27 cellular contexts compared by ENCODE assay signal in the genomic region with DNA sequence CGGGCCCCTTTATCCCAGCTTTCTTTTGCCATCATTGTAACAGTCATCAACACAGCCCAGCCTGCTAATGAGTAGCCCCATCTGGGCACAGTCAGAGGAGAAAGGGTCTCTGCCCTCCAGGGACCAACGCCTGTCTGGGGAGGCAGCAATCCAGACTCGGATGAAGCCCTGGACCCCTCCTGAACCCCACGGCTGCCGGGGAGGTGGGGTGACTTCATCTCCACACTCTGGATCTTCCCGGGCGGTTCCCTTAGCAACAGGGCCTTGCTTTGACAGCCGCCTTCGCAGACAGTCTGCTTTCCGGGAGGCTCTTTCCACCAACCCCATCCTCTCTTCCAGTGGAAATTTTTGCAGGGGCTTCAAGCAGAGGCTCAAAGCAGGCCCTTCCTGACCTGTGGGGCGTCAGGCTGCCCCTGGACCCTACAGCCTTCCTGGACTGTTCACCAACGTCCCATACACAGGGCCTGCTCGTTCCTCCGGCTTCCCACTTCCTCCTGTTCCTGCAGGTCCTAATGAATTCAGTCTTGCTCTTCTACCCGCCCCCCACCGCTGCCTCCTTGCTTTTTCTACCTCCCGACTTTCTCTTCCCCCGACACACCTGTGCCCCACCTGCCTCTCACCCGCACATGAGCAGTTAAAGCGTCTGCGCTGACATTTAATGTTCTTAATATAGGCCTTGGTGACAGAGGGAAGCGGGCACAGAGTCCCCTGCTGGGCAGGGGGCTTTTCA.
DNase-seq lines count a peak whose midpoint lies in the region; ATAC-seq and TF ChIP-seq lines count a peak whose summit lies in the region.
"Had no signal": no experiment of that assay in that cellular context is flagged by ENCODE, and none has a peak within 500 bp of the region (broad histone marks: within the 10 kb centered on the region; RNA-seq: fewer than 3 reads in every experiment).

No MANE protein-coding gene starts in this region.

- no peak for TF ChIP-seq CTCF in SK-N-SH (IDR thresholded peaks at IDR 0.05)

- H4K20me1 ChIP-seq in SK-N-SH (ENCODE audit: insufficient read depth) = no peaks in the 10 kb centered on the region

- H3K27ac Mint-ChIP-seq in T-helper 17 cell = no peak overlapping the region
- no peak overlapping the region for H3K27ac Mint-ChIP-seq in activated naive CD8-positive, alpha-beta T cell treated with anti-CD3 and anti-CD28 coated beads for 36 hours
- H3K27ac Mint-ChIP-seq: activated naive CD8-positive, alpha-beta T cell treated with anti-CD3 and anti-CD28 coated beads, Interleukin-2, amount 50 U/mL, for 24 hours; activated T-helper 17 cell treated with anti-CD3 and anti-CD28 coated beads, Interleukin-2, amount 50 U/mL, for 72 hours; CD4-positive, CD25-positive, alpha-beta regulatory T cell; effector memory CD8-positive, alpha-beta T cell; stimulated activated effector memory CD8-positive, alpha-beta T cell treated with anti-CD3 and anti-CD28 coated beads, Interleukin-12 subunit alpha, Interleukin-12 subunit beta, amount 100 ng/mL, for 72 hours had no signal

- CTCF ChIA-PET in SK-N-SH (lab: Yijun Ruan, JAX) = interaction anchor here (0.7 kb wide), 1 partner anchor 14 kb away, joined by 3 read pairs; no protein-coding TSS in a partner anchor

- H3K4me3 ChIP-seq in H7 (ENCODE audit: insufficient read depth, low read depth, low read length) (no peak overlapping the region), SK-N-SH (ENCODE audit: low read depth in 2 of 2, low read length in 1 of 2) (no peak overlapping the region)
- H3K4me3 ChIP-seq: body of pancreas, SK-N-MC, smooth muscle cell, suprapubic skin, uterus had no signal

- no peak overlapping the region for H3K9ac ChIP-seq in SK-N-SH

- 54% methylated on average over 21 of the region's 22 CpGs for WGBS in SK-N-SH (ENCODE audit: low lambda C conversion rate)

- no peak overlapping the region for H3K27ac ChIP-seq in SK-N-SH (ENCODE audit: low read depth in 2 of 2, low read length in 1 of 2)
- H3K27ac ChIP-seq: body of pancreas, neutrophil, SK-N-MC, suprapubic skin, uterus had no signal

- no peak for TF ChIP-seq RAD21 in SK-N-SH (IDR thresholded peaks at IDR 0.05; ENCODE audit: low read length)

- no peak for TF ChIP-seq EP300 in SK-N-SH (IDR thresholded peaks at IDR 0.05; ENCODE audit: borderline replicate concordance in 1 of 2, low read depth in 1 of 2, low read length in 1 of 2)

- H3F3A ChIP-seq in SK-N-SH (replicated peaks; ENCODE audit: insufficient read depth) = no peaks in the 10 kb centered on the region

- H3K9me3 ChIP-seq in SK-N-SH = no peaks in the 10 kb centered on the region
- no peaks in the 10 kb centered on the region for H3K9me3 ChIP-seq in T-helper 17 cell (ENCODE audit: control insufficient read depth, low read length, poor library complexity, severe bottlenecking)
- H3K9me3 ChIP-seq: body of pancreas, neutrophil, suprapubic skin, uterus had no signal

- H3K9me2 ChIP-seq in SK-N-SH = no peaks in the 10 kb centered on the region

- H3K4me1 ChIP-seq in SK-N-SH (ENCODE audit: control insufficient read depth in 1 of 2, insufficient read depth in 2 of 2, low read depth in 1 of 2, low read length in 1 of 2) = no peaks in the 10 kb centered on the region
- H3K4me1 ChIP-seq: body of pancreas, suprapubic skin, uterus had no signal

- intact Hi-C loops in posterior vena cava (cut with DNase I) = no loop called here

- POLR2A ChIA-PET in SK-N-SH (lab: Yijun Ruan, JAX) = no interaction called here

- no peak overlapping the region for H3K4me3 Mint-ChIP-seq in T-helper 17 cell
- H3K4me3 Mint-ChIP-seq in activated naive CD8-positive, alpha-beta T cell treated with anti-CD3 and anti-CD28 coated beads for 36 hours = no peak overlapping the region
- H3K4me3 Mint-ChIP-seq: activated naive CD8-positive, alpha-beta T cell treated with anti-CD3 and anti-CD28 coated beads, Interleukin-2, amount 50 U/mL, for 24 hours; activated T-helper 17 cell treated with anti-CD3 and anti-CD28 coated beads, Interleukin-2, amount 50 U/mL, for 72 hours; CD4-positive, CD25-positive, alpha-beta regulatory T cell; effector memory CD8-positive, alpha-beta T cell; stimulated activated effector memory CD8-positive, alpha-beta T cell treated with anti-CD3 and anti-CD28 coated beads, Interleukin-12 subunit alpha, Interleukin-12 subunit beta, amount 100 ng/mL, for 72 hours had no signal

- DNase-seq in Ammon's horn (ENCODE audit: low spot score) (peak; percentile 74), H7 (peak; percentile 39), left lobe of liver (ENCODE audit: low spot score) (peak; percentile 26), posterior vena cava (ENCODE audit: low spot score) (peak; percentile 60), SK-N-SH (no peak), T-helper 17 cell (no peak), kidney tubule cell (ENCODE audit: low spot score) (no peak)
- no peak for DNase-seq in activated naive CD8-positive, alpha-beta T cell treated with anti-CD3 and anti-CD28 coated beads for 36 hours
- DNase-seq: activated naive CD8-positive, alpha-beta T cell treated with anti-CD3 and anti-CD28 coated beads, Interleukin-2, amount 50 U/mL, for 24 hours; body of pancreas; CD4-positive, CD25-positive, alpha-beta regulatory T cell; effector memory CD8-positive, alpha-beta T cell; foreskin melanocyte; NCI-H1092 treated with DMSO at 0.1 percent for 48 hours; NCI-H2029; NCI-H345; NCI-H774; retina; T-helper 2 cell; uterus had no signal

- no peak overlapping the region for H3K4me2 ChIP-seq in SK-N-SH
- H3K4me2 ChIP-seq: smooth muscle cell had no signal

- ATAC-seq in left lobe of liver = no peak
- no peak for ATAC-seq in T-helper 17 cell
- ATAC-seq: activated naive CD8-positive, alpha-beta T cell treated with anti-CD3 and anti-CD28 coated beads, Interleukin-2, amount 50 U/mL, for 24 hours; activated T-helper 17 cell treated with anti-CD3 and anti-CD28 coated beads, Interleukin-2, amount 50 U/mL, for 72 hours; body of pancreas; effector memory CD8-positive, alpha-beta T cell; HCT116; stimulated activated effector memory CD8-positive, alpha-beta T cell treated with anti-CD3 and anti-CD28 coated beads, Interleukin-12 subunit alpha, Interleukin-12 subunit beta, amount 100 ng/mL, for 72 hours had no signal

- H3K4me1 Mint-ChIP-seq in T-helper 17 cell = no peaks in the 10 kb centered on the region
- H3K4me1 Mint-ChIP-seq in activated naive CD8-positive, alpha-beta T cell treated with anti-CD3 and anti-CD28 coated beads for 36 hours = no peaks in the 10 kb centered on the region
- H3K4me1 Mint-ChIP-seq: activated naive CD8-positive, alpha-beta T cell treated with anti-CD3 and anti-CD28 coated beads, Interleukin-2, amount 50 U/mL, for 24 hours; activated T-helper 17 cell treated with anti-CD3 and anti-CD28 coated beads, Interleukin-2, amount 50 U/mL, for 72 hours; CD4-positive, CD25-positive, alpha-beta regulatory T cell had no signal

- no peaks in the 10 kb centered on the region for H3K9me3 Mint-ChIP-seq in activated naive CD8-positive, alpha-beta T cell treated with anti-CD3 and anti-CD28 coated beads for 36 hours
- H3K9me3 Mint-ChIP-seq: activated naive CD8-positive, alpha-beta T cell treated with anti-CD3 and anti-CD28 coated beads, Interleukin-2, amount 50 U/mL, for 24 hours; activated T-helper 17 cell treated with anti-CD3 and anti-CD28 coated beads, Interleukin-2, amount 50 U/mL, for 72 hours; CD4-positive, CD25-positive, alpha-beta regulatory T cell; effector memory CD8-positive, alpha-beta T cell; stimulated activated effector memory CD8-positive, alpha-beta T cell treated with anti-CD3 and anti-CD28 coated beads, Interleukin-12 subunit alpha, Interleukin-12 subunit beta, amount 100 ng/mL, for 72 hours had no signal

- H3K36me3 ChIP-seq in H7 (replicated peaks; ENCODE audit: control insufficient read depth, insufficient read depth, low read length) (no peaks in the 10 kb centered on the region), SK-N-SH (replicated peaks in 1 of 2; ENCODE audit: control insufficient read depth in 1 of 2, insufficient read depth in 2 of 2, low read length in 1 of 2) (no peaks in the 10 kb centered on the region)
- H3K36me3 ChIP-seq: neutrophil, suprapubic skin, uterus had no signal

- H3K36me3 Mint-ChIP-seq in T-helper 17 cell (ENCODE audit: low read depth) = no peaks in the 10 kb centered on the region
- H3K36me3 Mint-ChIP-seq in activated naive CD8-positive, alpha-beta T cell treated with anti-CD3 and anti-CD28 coated beads for 36 hours = no peaks in the 10 kb centered on the region
- H3K36me3 Mint-ChIP-seq: CD4-positive, CD25-positive, alpha-beta regulatory T cell; stimulated activated effector memory CD8-positive, alpha-beta T cell treated with anti-CD3 and anti-CD28 coated beads, Interleukin-12 subunit alpha, Interleukin-12 subunit beta, amount 100 ng/mL, for 72 hours had no signal

- no peaks in the 10 kb centered on the region for H3K27me3 ChIP-seq in H7 (ENCODE audit: control insufficient read depth, insufficient read depth, low read length)
- peaks cover 24% of the 10 kb centered on the region; the same call in 1 of the 2 replicates for H3K27me3 ChIP-seq in SK-N-SH (ENCODE audit: insufficient read depth)
- H3K27me3 ChIP-seq: body of pancreas, uterus had no signal

- no peak overlapping the region for H2AFZ ChIP-seq in SK-N-SH (ENCODE audit: low read depth)

- peaks cover 51% of the 10 kb centered on the region for H3K27me3 Mint-ChIP-seq in T-helper 17 cell
- peaks cover 25% of the 10 kb centered on the region for H3K27me3 Mint-ChIP-seq in activated naive CD8-positive, alpha-beta T cell treated with anti-CD3 and anti-CD28 coated beads for 36 hours

- H3K79me2 ChIP-seq in SK-N-SH (ENCODE audit: insufficient read depth) = no peaks in the 10 kb centered on the region

TF ChIP-seq in SK-N-SH, 30 proteins besides CTCF, POLR2A, EP300 and RAD21 (continues in another document):
- TF ChIP-seq, protein P1, sequence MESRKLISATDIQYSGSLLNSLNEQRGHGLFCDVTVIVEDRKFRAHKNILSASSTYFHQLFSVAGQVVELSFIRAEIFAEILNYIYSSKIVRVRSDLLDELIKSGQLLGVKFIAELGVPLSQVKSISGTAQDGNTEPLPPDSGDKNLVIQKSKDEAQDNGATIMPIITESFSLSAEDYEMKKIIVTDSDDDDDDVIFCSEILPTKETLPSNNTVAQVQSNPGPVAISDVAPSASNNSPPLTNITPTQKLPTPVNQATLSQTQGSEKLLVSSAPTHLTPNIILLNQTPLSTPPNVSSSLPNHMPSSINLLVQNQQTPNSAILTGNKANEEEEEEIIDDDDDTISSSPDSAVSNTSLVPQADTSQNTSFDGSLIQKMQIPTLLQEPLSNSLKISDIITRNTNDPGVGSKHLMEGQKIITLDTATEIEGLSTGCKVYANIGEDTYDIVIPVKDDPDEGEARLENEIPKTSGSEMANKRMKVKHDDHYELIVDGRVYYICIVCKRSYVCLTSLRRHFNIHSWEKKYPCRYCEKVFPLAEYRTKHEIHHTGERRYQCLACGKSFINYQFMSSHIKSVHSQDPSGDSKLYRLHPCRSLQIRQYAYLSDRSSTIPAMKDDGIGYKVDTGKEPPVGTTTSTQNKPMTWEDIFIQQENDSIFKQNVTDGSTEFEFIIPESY (IDR thresholded peaks at IDR 0.05; ENCODE audit: borderline replicate concordance, low read depth) = no peak
- TF ChIP-seq MAX (IDR thresholded peaks at IDR 0.05; ENCODE audit: low read depth) = no peak
- TF ChIP-seq FOXM1 (IDR thresholded peaks at IDR 0.05; ENCODE audit: low read depth) = no peak

Comparison
In these comparisons a context has a peak if more than half of its experiments do, and no peak if none do; other contexts are left out.
1. DNase-seq: peak in Ammon's horn (single experiment), H7 (single experiment), left lobe of liver (single experiment) and posterior vena cava (single experiment); none in SK-N-SH (single experiment), T-helper 17 cell (0 of 3), activated naive CD8-positive, alpha-beta T cell treated with anti-CD3 and anti-CD28 coated beads for 36 hours (single experiment) and kidney tubule cell (single experiment).